ENCODE assay signal across 8 cellular contexts in the genomic region with DNA sequence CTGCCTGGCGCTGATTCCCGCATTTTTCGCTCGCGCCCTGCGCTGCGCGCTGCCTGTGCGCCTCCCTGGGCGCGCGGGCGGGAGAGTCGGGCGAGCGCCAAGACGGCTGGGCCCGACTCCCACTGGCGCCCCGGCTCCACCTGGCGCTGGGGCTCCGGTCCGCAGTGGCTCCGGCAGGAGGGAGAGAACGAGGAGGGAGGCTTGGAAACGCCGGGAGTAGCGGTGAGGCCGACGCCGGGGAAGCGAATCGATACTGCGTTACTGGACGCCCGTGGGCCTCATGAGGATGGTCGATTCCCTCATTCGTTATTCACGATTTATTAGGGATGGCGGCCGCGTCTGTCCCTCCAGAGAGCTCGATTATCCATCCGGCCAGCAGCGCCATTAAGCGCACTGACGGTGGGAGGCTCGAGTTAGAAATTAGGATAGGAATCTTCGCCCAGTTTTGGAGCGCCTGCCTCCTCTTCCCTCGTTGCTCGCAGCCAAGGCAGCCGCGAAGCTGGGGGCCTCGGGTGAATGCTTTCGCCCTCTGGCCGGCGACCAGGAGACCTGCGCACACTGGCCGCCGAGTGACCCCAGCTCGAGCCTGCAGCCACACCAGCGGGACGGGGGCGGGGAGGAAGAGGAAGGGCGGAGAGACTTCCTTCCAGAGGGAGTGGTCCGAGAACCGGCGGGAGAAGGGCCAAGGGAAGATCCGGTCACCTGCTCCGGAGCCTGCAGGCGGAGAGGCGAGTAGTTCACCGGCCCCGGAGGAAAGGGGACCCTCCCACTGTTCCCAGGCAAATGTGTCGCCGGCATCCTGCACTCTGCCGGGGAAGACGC. TPM values are rescaled to one million over a fixed set of nuclear protein-coding genes. Genes with fewer than 3 reads are reported as not detected.
DNase-seq lines count a peak whose midpoint lies in the region; ATAC-seq and TF ChIP-seq lines count a peak whose summit lies in the region.

No MANE protein-coding gene starts in this region.

- H3K27me3 ChIP-seq in gastroesophageal sphincter (no peaks in the 10 kb centered on the region), neuronal stem cell (ENCODE audit: control insufficient read depth in 3 of 3, insufficient read depth in 3 of 3, low read depth in 1 of 3, low read length in 3 of 3) (no peaks in the 10 kb centered on the region)

- TF ChIP-seq CTCF in activated CD8-positive, alpha-beta T cell treated with anti-CD3 and anti-CD28 coated beads for 36 hours (IDR thresholded peaks at IDR 0.05): no peak
- peak in 2 of 4 experiments; percentile 2 to 35 for TF ChIP-seq CTCF in gastroesophageal sphincter (IDR thresholded peaks at IDR 0.05)

- H3K9ac ChIP-seq in neuronal stem cell (ENCODE audit: low read depth, low read length, poor library complexity): peak overlapping the region; percentile 91

- H2BK12ac ChIP-seq in neuronal stem cell (ENCODE audit: low read length): no peak overlapping the region

- H3K36me3 ChIP-seq in gastroesophageal sphincter (peaks cover 0 to 6% of the 10 kb centered on the region in 2 donors), neuronal stem cell (replicated peaks in 1 of 2; ENCODE audit: control insufficient read depth in 2 of 2, insufficient read depth in 2 of 2, low read length in 2 of 2) (peaks cover 3 to 12% of the 10 kb centered on the region in 2 donors)

- peak overlapping the region; percentile 95 for H2AK5ac ChIP-seq in neuronal stem cell (ENCODE audit: low read depth, low read length)

- H3K79me1 ChIP-seq in neuronal stem cell (ENCODE audit: low read depth, low read length): peaks cover 20% of the 10 kb centered on the region

- no peak overlapping the region for H3K27ac Mint-ChIP-seq in activated CD8-positive, alpha-beta T cell treated with anti-CD3 and anti-CD28 coated beads for 36 hours

- peak overlapping the region; percentile 38 for H3K14ac ChIP-seq in neuronal stem cell (ENCODE audit: low read length)

- 0% methylated on average over 3 of the region's 79 CpGs; no CpG with 5 or more reads in 1 of the 2 donors for WGBS in gastroesophageal sphincter (ENCODE audit: low coverage in 1 of 2), 2 donors
- no CpG with 5 or more reads among the region's 79 CpGs for WGBS in neuronal stem cell (ENCODE audit: extremely low coverage in 2 of 2, insufficient read length in 2 of 2, insufficient replicate concordance in 1 of 2), 2 donors

- H2BK5ac ChIP-seq in neuronal stem cell (ENCODE audit: low read length): peak overlapping the region; percentile 95

- H3K27me3 Mint-ChIP-seq in activated CD8-positive, alpha-beta T cell treated with anti-CD3 and anti-CD28 coated beads for 36 hours: peaks cover 45% of the 10 kb centered on the region

- no peak for ATAC-seq in activated CD8-positive, alpha-beta T cell treated with anti-CD3 and anti-CD28 coated beads for 36 hours
- ATAC-seq in gastroesophageal sphincter (peak; percentile 44), GM18511 (IDR thresholded peaks at IDR 0.05; ENCODE audit: unreplicated experiment) (no peak), GM21526 (IDR thresholded peaks at IDR 0.05; ENCODE audit: low FRiP score, unreplicated experiment) (no peak)

- no peak overlapping the region for H4K8ac ChIP-seq in neuronal stem cell (ENCODE audit: low read depth, low read length)

- intact Hi-C loops in activated CD8-positive, alpha-beta T cell treated with anti-CD3 and anti-CD28 coated beads for 36 hours (cut with micrococcal nuclease): no loop called here

- peak overlapping the region; percentile 64 for H2BK15ac ChIP-seq in neuronal stem cell (ENCODE audit: low read length)

- no peak overlapping the region for H2BK120ac ChIP-seq in neuronal stem cell (ENCODE audit: low read depth, low read length)

- peak overlapping the region; percentile 84 for H2AFZ ChIP-seq in neuronal stem cell (ENCODE audit: low read length)

- peak overlapping the region; percentile 90 for H3K4me2 ChIP-seq in neuronal stem cell (ENCODE audit: insufficient read depth, low read length, poor library complexity, severe bottlenecking)

- H3K4me1 ChIP-seq in gastroesophageal sphincter: peaks cover 0 to 86% (median 30%) of the 10 kb centered on the region in 3 donors
- H3K4me1 ChIP-seq in neuronal stem cell (ENCODE audit: control insufficient read depth in 2 of 2, insufficient read depth in 1 of 2, low read depth in 1 of 2, low read length in 2 of 2): peaks cover 13 to 21% of the 10 kb centered on the region in 2 donors

- DNase-seq in NCI-H524 (lab: John Stamatoyannopoulos, UW) (peak; percentile 73 to 79), NCI-H524 treated with DMSO at 0.1 percent for 48 hours (lab: John Stamatoyannopoulos, UW) (no peak), NCI-H2029 (lab: John Stamatoyannopoulos, UW) (peak; percentile 51), neuronal stem cell (ENCODE audit: low spot score) (peak; percentile 77)
- no peak for DNase-seq in activated CD8-positive, alpha-beta T cell treated with anti-CD3 and anti-CD28 coated beads for 36 hours

- H3K23ac ChIP-seq in neuronal stem cell (ENCODE audit: low read depth, low read length, poor library complexity): peak overlapping the region; percentile 86

- H4K91ac ChIP-seq in neuronal stem cell (ENCODE audit: low read depth, low read length, poor library complexity): peak overlapping the region; percentile 20

- POLR2A ChIA-PET in activated CD8-positive, alpha-beta T cell treated with anti-CD3 and anti-CD28 coated beads for 36 hours (lab: Charles Lee): interaction anchor here (0.6 to 1.0 kb wide), 2 partner anchors 16 to 74 kb away, joined by 3 read pairs; no protein-coding TSS in a partner anchor

- H3K9me3 ChIP-seq in gastroesophageal sphincter (no peaks in the 10 kb centered on the region), neuronal stem cell (replicated peaks in 1 of 2; ENCODE audit: control insufficient read depth in 2 of 2, insufficient read depth in 1 of 2, low read depth in 1 of 2, low read length in 2 of 2) (no peaks in the 10 kb centered on the region)

- H3K27ac ChIP-seq in gastroesophageal sphincter: peak overlapping the region; percentile 78 to 95 (median 88)
- peak overlapping the region; percentile 83 for H3K27ac ChIP-seq in neuronal stem cell (replicated peaks; ENCODE audit: low read length)

- H3K4me3 Mint-ChIP-seq in activated CD8-positive, alpha-beta T cell treated with anti-CD3 and anti-CD28 coated beads for 36 hours: peak overlapping the region; percentile 91

- peak overlapping the region; percentile 97 for H3K18ac ChIP-seq in neuronal stem cell (ENCODE audit: low read length)

- peaks cover 44% of the 10 kb centered on the region for H3K4me1 Mint-ChIP-seq in activated CD8-positive, alpha-beta T cell treated with anti-CD3 and anti-CD28 coated beads for 36 hours (ENCODE audit: low read depth)

- H3K4ac ChIP-seq in neuronal stem cell (ENCODE audit: low read length): no peak overlapping the region

- H3K36me3 Mint-ChIP-seq in activated CD8-positive, alpha-beta T cell treated with anti-CD3 and anti-CD28 coated beads for 36 hours (ENCODE audit: low read depth): peaks cover 13% of the 10 kb centered on the region

- TF ChIP-seq POLR2A in gastroesophageal sphincter (IDR thresholded peaks at IDR 0.05): peak; percentile 61 to 62

- no peaks in the 10 kb centered on the region for H3K9me3 Mint-ChIP-seq in activated CD8-positive, alpha-beta T cell treated with anti-CD3 and anti-CD28 coated beads for 36 hours

- CTCF ChIA-PET in activated CD8-positive, alpha-beta T cell treated with anti-CD3 and anti-CD28 coated beads for 36 hours (lab: Charles Lee): interaction anchor here (1.2 to 2.7 kb wide), 2 partner anchors 12 to 15 kb away, joined by 4 to 13 read pairs; no protein-coding TSS in a partner anchor

- TF ChIP-seq EP300 in gastroesophageal sphincter (IDR thresholded peaks at IDR 0.05): no peak

- H3K4me3 ChIP-seq in gastroesophageal sphincter (peak overlapping the region; percentile 92), neuronal stem cell (ENCODE audit: low read length in 2 of 2) (peak overlapping the region; percentile 71 to 84)

RNA-seq across cellular contexts. Expression of a gene that starts 1.3 kb away (rescaled TPM):
- total RNA-seq in activated CD8-positive, alpha-beta T cell treated with anti-CD3 and anti-CD28 coated beads for 36 hours: 1 to 10 TPM in 1 of 2 experiments, under 1 TPM in 1; 0.50 to 1.2 TPM
- total RNA-seq in gastroesophageal sphincter: 10 to 100 TPM in 1 of 4 donors, 1 to 10 TPM in 3; 6.4 to 13.0 (median 9.7) TPM
- polyA plus RNA-seq in neuronal stem cell (2013, experiment 1 of 2): 74.0 TPM
- 69.4 TPM for polyA plus RNA-seq in neuronal stem cell (2013, experiment 2 of 2)

RNA-seq across cellular contexts. Expression of a gene that starts 3.1 kb away (rescaled TPM):
- total RNA-seq in activated CD8-positive, alpha-beta T cell treated with anti-CD3 and anti-CD28 coated beads for 36 hours: 100 to 1,000 TPM; 275 to 279 TPM
- total RNA-seq in gastroesophageal sphincter: 100 to 1,000 TPM; 107 to 123 (median 117) TPM
- polyA plus RNA-seq in neuronal stem cell (2013, experiment 1 of 2): 263 TPM
- polyA plus RNA-seq in neuronal stem cell (2013, experiment 2 of 2): 265 TPM

RNA-seq across cellular contexts. Expression of a gene that starts 19.3 kb away (rescaled TPM):
- 10 to 100 TPM; 43.2 to 44.2 TPM for total RNA-seq in activated CD8-positive, alpha-beta T cell treated with anti-CD3 and anti-CD28 coated beads for 36 hours
- 10 to 100 TPM in 2 of 4 donors, 1 to 10 TPM in 2; 8.5 to 14.9 (median 11.1) TPM for total RNA-seq in gastroesophageal sphincter
- polyA plus RNA-seq in neuronal stem cell (2013, experiment 1 of 2): 4.7 TPM
- 4.8 TPM for polyA plus RNA-seq in neuronal stem cell (2013, experiment 2 of 2)

RNA-seq across cellular contexts. Expression of a gene that starts 44.4 kb away (rescaled TPM):
- total RNA-seq in activated CD8-positive, alpha-beta T cell treated with anti-CD3 and anti-CD28 coated beads for 36 hours: 100 to 1,000 TPM; 145 to 148 TPM
- total RNA-seq in gastroesophageal sphincter: 100 to 1,000 TPM in 1 of 4 donors, 10 to 100 TPM in 3; 55.6 to 101 (median 77.9) TPM
- 14.2 TPM for polyA plus RNA-seq in neuronal stem cell (2013, experiment 1 of 2)
- 14.1 TPM for polyA plus RNA-seq in neuronal stem cell (2013, experiment 2 of 2)

RNA-seq across cellular contexts. Expression of a gene that starts 49.9 kb away (rescaled TPM):
- total RNA-seq in activated CD8-positive, alpha-beta T cell treated with anti-CD3 and anti-CD28 coated beads for 36 hours: 10 to 100 TPM; 30.9 to 33.2 TPM
- total RNA-seq in gastroesophageal sphincter: 10 to 100 TPM; 43.9 to 80.3 (median 62.1) TPM
- polyA plus RNA-seq in neuronal stem cell (2013, experiment 1 of 2): 43.4 TPM
- 45.5 TPM for polyA plus RNA-seq in neuronal stem cell (2013, experiment 2 of 2)

Comparison
In these comparisons a context has a peak if more than half of its experiments do, and no peak if none do; other contexts are left out.
1. DNase-seq: peak in NCI-H524 (2 of 2), NCI-H2029 (single experiment) and neuronal stem cell (single experiment); none in NCI-H524 treated with DMSO at 0.1 percent for 48 hours (single experiment) and activated CD8-positive, alpha-beta T cell treated with anti-CD3 and anti-CD28 coated beads for 36 hours (single experiment).